23 cellular contexts compared by ENCODE assay signal in the genomic region with DNA sequence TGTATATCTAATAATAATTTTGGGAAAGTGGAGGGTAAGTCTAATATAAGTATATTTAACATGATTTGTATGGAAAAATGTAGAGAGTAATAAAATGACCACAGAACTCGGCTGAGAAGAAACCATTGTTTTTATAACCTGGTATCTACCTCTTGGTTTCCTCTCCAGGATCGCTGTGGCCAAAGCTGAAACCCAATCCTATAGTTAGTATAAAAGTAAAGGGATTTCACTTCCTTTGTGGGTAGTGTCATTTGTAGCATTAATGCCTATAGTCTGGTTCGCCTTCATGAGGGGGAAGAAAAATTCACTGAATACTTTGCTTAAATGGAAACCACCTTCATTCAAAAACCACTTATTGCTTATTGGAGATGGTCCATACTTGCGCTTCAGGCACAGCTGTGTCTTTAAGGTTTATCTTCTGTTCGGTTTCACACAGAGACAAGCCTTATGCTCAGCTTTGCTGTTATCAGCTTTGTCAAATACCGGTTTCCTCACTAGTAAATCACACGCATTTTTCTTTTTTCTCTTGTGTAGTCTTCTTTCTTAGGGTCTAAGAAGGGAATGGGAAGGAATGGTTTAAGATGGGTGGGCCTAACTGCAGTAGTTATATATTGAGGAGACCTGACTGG. TPM values are rescaled to one million over a fixed set of nuclear protein-coding genes. Genes with fewer than 3 reads are reported as not detected.
DNase-seq lines count a peak whose midpoint lies in the region; ATAC-seq, FAIRE-seq and TF ChIP-seq lines count a peak whose summit lies in the region.
"Had no signal": no experiment of that assay in that cellular context is flagged by ENCODE, and none has a peak within 500 bp of the region (broad histone marks: within the 10 kb centered on the region; RNA-seq: fewer than 3 reads in every experiment).

No MANE protein-coding gene starts in this region.

- BruUV-seq in HepG2 (replicated peaks; lab: Mats Ljungman, UMichigan), result TSS peak; percentile 18

- CTCF ChIA-PET in HepG2 (lab: Yijun Ruan, JAX; ENCODE audit: low intra/inter-chr PET ratio, low total read pairs), result no interaction called here

- peaks cover 70% of the 10 kb centered on the region for H3K79me2 ChIP-seq in HepG2 (ENCODE audit: insufficient read depth, low read length)
- peaks cover 12% of the 10 kb centered on the region; the same call in 1 of the 2 replicates for H3K79me2 ChIP-seq in OCI-LY3 (ENCODE audit: low read length)

- no peak for FAIRE-seq in HepG2 (lab: Jason Lieb, UNC)
- FAIRE-seq: GM12892, kidney, pancreas, TTC549 had no signal

- no peak overlapping the region for H2AFZ ChIP-seq in HepG2 (ENCODE audit: low read length)
- H2AFZ ChIP-seq in OCI-LY3 (ENCODE audit: low read depth, low read length), result no peak overlapping the region
- H2AFZ ChIP-seq: GM23248 had no signal

- WGBS in HepG2 (ENCODE audit: low lambda C conversion rate), result 95% methylated on average over 7 of the region's 7 CpGs
- 55% methylated on average over 7 of the region's 7 CpGs for WGBS in right lobe of liver (ENCODE audit: insufficient coverage, low coverage, low lambda C conversion rate, missing lambda C conversion rate)

- H3K27ac ChIP-seq in HepG2 (ENCODE audit: extremely low read length, insufficient read depth, low read length) (no peak overlapping the region), right lobe of liver (no peak overlapping the region), OCI-LY3 (ENCODE audit: low read length) (no peak overlapping the region)
- H3K27ac ChIP-seq: C4-2B, GM23248, pancreas, SJSA1 had no signal

- H3K4me3 ChIP-seq in HepG2 (replicated peaks in 1 of 3; ENCODE audit: insufficient read depth in 1 of 3, low read depth in 2 of 3, low read length in 3 of 3) (no peak overlapping the region), right lobe of liver (no peak overlapping the region), OCI-LY3 (ENCODE audit: low read length) (no peak overlapping the region), H7 (ENCODE audit: insufficient read depth, low read depth, low read length) (no peak overlapping the region)
- H3K4me3 ChIP-seq: GM23248, pancreas, SJSA1 had no signal

- H3K27ac Mint-ChIP-seq in effector memory CD8-positive, alpha-beta T cell, result peak overlapping the region; percentile 24
- H3K27ac Mint-ChIP-seq: activated CD4-positive, alpha-beta memory T cell treated with anti-CD3 and anti-CD28 coated beads, Interleukin-2, amount 10 ng/mL, durations not matched to agents 7 days and 5 days; HFFc6; type B pancreatic cell had no signal

- peaks cover 9 to 37% of the 10 kb centered on the region in 2 experiments; a peak in 4 of 5 replicates for H3K36me3 ChIP-seq in HepG2 (replicated peaks in 1 of 2; ENCODE audit: control insufficient read depth in 1 of 2, insufficient read depth in 2 of 2, low read length in 2 of 2)
- H3K36me3 ChIP-seq in right lobe of liver, result peaks cover 0 to 27% (median 9%) of the 10 kb centered on the region in 4 donors
- H3K36me3 ChIP-seq in OCI-LY3 (replicated peaks; ENCODE audit: low read depth, low read length), result peaks cover 20% of the 10 kb centered on the region
- H3K36me3 ChIP-seq in H7 (replicated peaks; ENCODE audit: control insufficient read depth, insufficient read depth, low read length), result 0 out of 2 replicates have a peak, but pooled peaks cover 1% of the 10 kb centered on the region

- no peak for ATAC-seq in HepG2
- no peak for ATAC-seq in right lobe of liver
- no peak for ATAC-seq in effector memory CD8-positive, alpha-beta T cell (replicated peaks)
- ATAC-seq: activated CD4-positive, CD25-positive, alpha-beta regulatory T cell treated with anti-CD3 and anti-CD28 coated beads, Interleukin-2, amount 50 U/mL, for 24 hours; pancreas had no signal

- no peaks in the 10 kb centered on the region for H4K20me1 ChIP-seq in HepG2 (ENCODE audit: insufficient read depth, low read length)
- H4K20me1 ChIP-seq in OCI-LY3 (ENCODE audit: insufficient read depth, low read length), result peaks cover 80% of the 10 kb centered on the region

- no peak overlapping the region for H3K4me3 Mint-ChIP-seq in effector memory CD8-positive, alpha-beta T cell
- H3K4me3 Mint-ChIP-seq: activated CD4-positive, alpha-beta memory T cell treated with anti-CD3 and anti-CD28 coated beads, Interleukin-2, amount 10 ng/mL, durations not matched to agents 7 days and 5 days; HFFc6; type B pancreatic cell had no signal

- H3K27me3 ChIP-seq in HepG2 (ENCODE audit: control insufficient read depth in 1 of 2, insufficient read depth in 2 of 2, low read length in 2 of 2), result no peaks in the 10 kb centered on the region
- H3K27me3 ChIP-seq in right lobe of liver, result no peaks in the 10 kb centered on the region
- H3K27me3 ChIP-seq in OCI-LY3 (ENCODE audit: low read depth, low read length), result no peaks in the 10 kb centered on the region
- no peaks in the 10 kb centered on the region for H3K27me3 ChIP-seq in H7 (ENCODE audit: control insufficient read depth, insufficient read depth, low read length)
- H3K27me3 ChIP-seq: pancreas, SJSA1 had no signal

- intact Hi-C loops in HepG2 (cut with micrococcal nuclease; ENCODE audit: unreplicated experiment) (no loop called here), right lobe of liver (cut with DNase I) (no loop called here), head of caudate nucleus (cut with DNase I) (no loop called here)

- TF ChIP-seq POLR2A in HepG2 (IDR thresholded peaks at IDR 0.05; ENCODE audit: insufficient read depth in 1 of 2, low read depth in 2 of 2, low read length in 2 of 2), result no peak
- no peak for TF ChIP-seq POLR2A in right lobe of liver (IDR thresholded peaks at IDR 0.05)

- no peak for TF ChIP-seq RAD21 in HepG2 (CRISPR knock-in tag; IDR thresholded peaks at IDR 0.05)

- H3K9ac ChIP-seq in HepG2 (ENCODE audit: insufficient read depth, low read depth, low read length) (no peak overlapping the region), OCI-LY3 (ENCODE audit: low read length) (no peak overlapping the region)
- H3K9ac ChIP-seq: GM23248 had no signal

- H3K27me3 Mint-ChIP-seq in effector memory CD8-positive, alpha-beta T cell, result no peaks in the 10 kb centered on the region
- H3K27me3 Mint-ChIP-seq: activated CD4-positive, alpha-beta memory T cell treated with anti-CD3 and anti-CD28 coated beads, Interleukin-2, amount 10 ng/mL, durations not matched to agents 7 days and 5 days; type B pancreatic cell had no signal

- TF ChIP-seq EP300 in HepG2 (IDR thresholded peaks at IDR 0.05; ENCODE audit: low read depth in 2 of 2, low read length in 2 of 2) (no peak), HepG2 (CRISPR knock-in tag; IDR thresholded peaks at IDR 0.05; ENCODE audit: borderline replicate concordance) (no peak)

- H3K36me3 Mint-ChIP-seq in effector memory CD8-positive, alpha-beta T cell (ENCODE audit: insufficient read depth), result peaks cover 37% of the 10 kb centered on the region

- POLR2A ChIA-PET in HepG2 (lab: Yijun Ruan, JAX), result interaction anchor here (1.0 to 1.7 kb wide), 2 partner anchors 11 to 12 kb away, joined by 3 to 6 read pairs; a partner anchor contains a TSS

- peaks cover 68 to 88% of the 10 kb centered on the region in 2 donors for H3K4me1 Mint-ChIP-seq in effector memory CD8-positive, alpha-beta T cell (ENCODE audit: low read depth in 2 of 2)

- in situ Hi-C loops in HepG2 (cut with HindIII; ENCODE audit: extremely low pct_ligation_motif_present, low pct_unique_long_range_greater_than_20kb), result no loop called here

- TF ChIP-seq CTCF in HepG2 (CRISPR knock-in tag; IDR thresholded peaks at IDR 0.05) (no peak), right lobe of liver (IDR thresholded peaks at IDR 0.05) (no peak), OCI-LY3 (IDR thresholded peaks at IDR 0.05; ENCODE audit: low read depth, low read length) (no peak)

- no peaks in the 10 kb centered on the region for H3K9me3 Mint-ChIP-seq in effector memory CD8-positive, alpha-beta T cell
- H3K9me3 Mint-ChIP-seq: activated CD4-positive, alpha-beta memory T cell treated with anti-CD3 and anti-CD28 coated beads, Interleukin-2, amount 10 ng/mL, durations not matched to agents 7 days and 5 days; HFFc6; type B pancreatic cell had no signal

- no peak overlapping the region for H3K4me2 ChIP-seq in HepG2 (ENCODE audit: low read depth, low read length)
- H3K4me2 ChIP-seq in OCI-LY3 (ENCODE audit: low read length), result peak overlapping the region; percentile 26; the same call in 1 of the 2 replicates

- H3K4me1 ChIP-seq in HepG2 (ENCODE audit: insufficient read depth, low read length) (peaks cover 27% of the 10 kb centered on the region), right lobe of liver (peaks cover 0 to 98% (median 38%) of the 10 kb centered on the region in 4 donors), OCI-LY3 (ENCODE audit: low read length) (peaks cover 10% of the 10 kb centered on the region)
- H3K4me1 ChIP-seq: SJSA1 had no signal

- DNase-seq in HepG2 (ENCODE audit: low spot score) (no peak), right lobe of liver (no peak), head of caudate nucleus (no peak), inferior parietal cortex (ENCODE audit: extremely low spot score) (no peak), H7 (no peak)
- DNase-seq in effector memory CD8-positive, alpha-beta T cell, result no peak
- DNase-seq: activated CD4-positive, alpha-beta memory T cell treated with anti-CD3 and anti-CD28 coated beads, Interleukin-2, amount 10 ng/mL, durations not matched to agents 7 days and 5 days; activated effector memory CD4-positive, alpha-beta T cell treated with Interleukin-2 at 50 U/mL for 16 hours; GM23248; HFFc6; IMR-90; kidney; NCI-H2029 treated with DMSO at 0.1 percent for 48 hours; NCI-H69; pancreas; stimulated activated CD4-positive, alpha-beta T cell treated with anti-CD3 and anti-CD28 coated beads, Interleukin-2, amount 100 ng/mL, for 24 hours had no signal

- no peaks in the 10 kb centered on the region for H3K9me3 ChIP-seq in HepG2 (ENCODE audit: low read length)
- no peaks in the 10 kb centered on the region for H3K9me3 ChIP-seq in right lobe of liver
- no peaks in the 10 kb centered on the region for H3K9me3 ChIP-seq in OCI-LY3 (ENCODE audit: insufficient read depth, low read length)
- H3K9me3 ChIP-seq: pancreas, SJSA1 had no signal

RNA-seq across cellular contexts. Expression of a gene that starts 12.1 kb away (rescaled TPM):
- total RNA-seq in HepG2 (2016; rRNA removed; fragmentation: Illumina TruSeq; extraction: Trizol) (21.3 and 26.0 TPM in 2 replicates), right lobe of liver (100 to 1,000 TPM in 2 of 6 experiments, 10 to 100 TPM in 4; 36.3 to 173 (median 72.8) TPM)
- 15.6 and 18.1 TPM in 2 replicates for total RNA-seq in HepG2 (2016; cell fraction: cytosol; rRNA removed; fragmentation: Illumina TruSeq; extraction: Trizol; ENCODE audit: low read depth)
- 23.2 and 24.7 TPM in 2 replicates for total RNA-seq in HepG2 (2016; cell fraction: insoluble cytoplasmic fraction; rRNA removed; fragmentation: Illumina TruSeq; extraction: Trizol)
- total RNA-seq in HepG2 (2016; cell fraction: membrane; rRNA removed; fragmentation: Illumina TruSeq; extraction: Trizol), result 8.9 and 10.9 TPM in 2 replicates
- 42.9 and 43.7 TPM in 2 replicates for total RNA-seq in HepG2 (2016; cell fraction: nucleus; rRNA removed; fragmentation: Illumina TruSeq; extraction: Trizol)
- 6.4 and 8.4 TPM in 2 replicates for polyA plus RNA-seq in HepG2 (2011; rRNA removed)
- polyA plus RNA-seq in HepG2 (2011; cell fraction: cytosol; rRNA removed), result 3.4 and 4.1 TPM in 2 replicates
- 4.4 and 7.1 TPM in 2 replicates for polyA plus RNA-seq in HepG2 (2011; cell fraction: nucleus; rRNA removed)
- 7.9 and 11.9 TPM in 2 replicates for polyA plus RNA-seq in HepG2 (2012)
- 0.45 and 0.52 TPM in 2 replicates for polyA plus RNA-seq in HepG2 (2016; cell fraction: cytosol; fragmentation: Illumina TruSeq; extraction: Trizol; ENCODE audit: low read depth)
- polyA plus RNA-seq in HepG2 (2016; cell fraction: insoluble cytoplasmic fraction; fragmentation: Illumina TruSeq; extraction: Trizol; ENCODE audit: low read depth), result 19.5 and 20.2 TPM in 2 replicates
- polyA plus RNA-seq in HepG2 (2016; cell fraction: membrane; fragmentation: Illumina TruSeq; extraction: Trizol; ENCODE audit: low read depth), result 1.8 and 2.2 TPM in 2 replicates
- polyA plus RNA-seq in HepG2 (2016; cell fraction: nucleus; fragmentation: Illumina TruSeq; extraction: Trizol; ENCODE audit: insufficient read depth, low read depth), result 35.9 and 42.5 TPM in 2 replicates
- polyA minus RNA-seq in HepG2 (2011; rRNA and poly(A)+ RNA removed; ENCODE audit: low replicate concordance), result 0.19 and 11.0 TPM in 2 replicates
- 9.1 and 9.7 TPM in 2 replicates for polyA minus RNA-seq in HepG2 (2011; cell fraction: cytosol; rRNA and poly(A)+ RNA removed)
- 46.5 and 49.8 TPM in 2 replicates for polyA minus RNA-seq in HepG2 (2011; cell fraction: nucleus; rRNA and poly(A)+ RNA removed)
- total RNA-seq in H7 (2014; rRNA removed; shearing (Covaris generic)), result 15.0 and 19.8 TPM in 2 replicates
